In genomic region chrX:83501540-83501939, GRCh38 we compare ENCODE assay signal across 1 cellular context.
TF ChIP-seq lines count a peak whose summit lies in the region.

No MANE protein-coding gene starts in this region.

TF ChIP-seq in GM23338, 12 proteins besides CTCF, POLR2A, EP300 and RAD21 (continued from another document):
- TF ChIP-seq REST (IDR thresholded peaks at IDR 0.05; ENCODE audit: unreplicated experiment) (no peak), JUNB (IDR thresholded peaks at IDR 0.05; ENCODE audit: unreplicated experiment) (no peak), ETS1 (IDR thresholded peaks at IDR 0.05) (no peak), ZNF114 (CRISPR knock-in tag; IDR thresholded peaks at IDR 0.05) (no peak)
